ENCODE assay signal across 38 cellular contexts in the genomic region with DNA sequence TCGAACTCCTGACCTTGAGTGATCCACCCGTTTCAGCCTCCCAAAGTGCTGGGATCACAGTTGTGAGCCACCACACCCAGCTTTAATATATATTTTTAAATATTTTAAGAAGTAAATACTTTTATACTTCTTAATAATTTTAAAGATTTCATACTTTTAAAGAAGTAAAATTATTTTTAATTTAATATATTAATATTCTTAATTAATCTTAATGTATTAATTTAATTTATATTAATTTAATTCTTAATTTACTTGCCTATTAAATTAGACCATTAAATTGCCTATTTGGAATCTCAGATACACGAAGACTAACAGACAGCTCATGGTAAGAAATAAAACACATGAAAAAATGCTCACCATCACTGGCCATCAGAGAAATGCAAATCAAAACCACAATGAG.
"Had no signal": no experiment of that assay in that cellular context is flagged by ENCODE, and none has a peak within 500 bp of the region (broad histone marks: within the 10 kb centered on the region; RNA-seq: fewer than 3 reads in every experiment).

No MANE protein-coding gene starts in this region.

- H3K27me3 Mint-ChIP-seq: activated B cell treated with CpG ODN at 0.5 μM for 24 hours; activated CD4-positive, alpha-beta memory T cell treated with anti-CD3 and anti-CD28 coated beads for 36 hours; activated CD4-positive, alpha-beta T cell treated with anti-CD3 and anti-CD28 coated beads, Interleukin-2, amount 10 ng/mL, durations not matched to agents 24 days and 14 days; activated CD8-positive, alpha-beta T cell treated with anti-CD3 and anti-CD28 coated beads for 36 hours; activated naive CD4-positive, alpha-beta T cell treated with anti-CD3 and anti-CD28 coated beads, Interleukin-2, amount 10 ng/mL, durations not matched to agents 7 days and 5 days; activated naive CD4-positive, alpha-beta T cell treated with anti-CD3 and anti-CD28 coated beads, Interleukin-2, amount 50 U/mL, for 24 hours; activated naive CD8-positive, alpha-beta T cell; activated naive CD8-positive, alpha-beta T cell treated with anti-CD3 and anti-CD28 coated beads, Interleukin-2, amount 10 ng/mL, durations not matched to agents 7 days and 5 days; activated naive CD8-positive, alpha-beta T cell treated with anti-CD3 and anti-CD28 coated beads, Interleukin-2, amount 50 U/mL, for 24 hours; brain; central memory CD8-positive, alpha-beta T cell had no signal

- DNase-seq: activated B cell treated with CpG ODN at 0.5 μM for 24 hours; activated CD4-positive, alpha-beta memory T cell treated with anti-CD3 and anti-CD28 coated beads for 36 hours; activated CD4-positive, alpha-beta T cell treated with anti-CD3 and anti-CD28 coated beads for 4 hours; activated CD4-positive, alpha-beta T cell treated with anti-CD3 and anti-CD28 coated beads, Interleukin-2, amount 10 ng/mL, durations not matched to agents 24 days and 14 days; activated CD4-positive, alpha-beta T cell treated with anti-CD3 and anti-CD28 coated beads, Interleukin-2, amount 50 U/mL, for 1 hour; activated CD4-positive, alpha-beta T cell treated with anti-CD3 and anti-CD28 coated beads, Interleukin-2, amount 50 U/mL, for 4 hours; activated CD4-positive, CD25-positive, alpha-beta regulatory T cell treated with anti-CD3 and anti-CD28 coated beads, Interleukin-2, amount 50 U/mL, for 72 hours; activated CD8-positive, alpha-beta memory T cell treated with anti-CD3 and anti-CD28 coated beads, Interleukin-2, amount 50 U/mL, for 4 hours; activated CD8-positive, alpha-beta T cell treated with anti-CD3 and anti-CD28 coated beads for 36 hours; activated effector memory CD4-positive, alpha-beta T cell treated with Interleukin-2 at 50 U/mL for 16 hours; activated gamma-delta T cell; activated naive CD4-positive, alpha-beta T cell treated with anti-CD3 and anti-CD28 coated beads, Interleukin-2, amount 10 ng/mL, durations not matched to agents 7 days and 5 days; activated naive CD4-positive, alpha-beta T cell treated with Interleukin-2 at 50 U/mL for 16 hours; activated naive CD8-positive, alpha-beta T cell treated with anti-CD3 and anti-CD28 coated beads, Interleukin-2, amount 10 ng/mL, durations not matched to agents 7 days and 5 days; activated naive CD8-positive, alpha-beta T cell treated with anti-CD3 and anti-CD28 coated beads, Interleukin-2, amount 50 U/mL, for 24 hours; activated T-cell treated with anti-CD3 and anti-CD28 coated beads for 4 hours; activated T-cell treated with anti-CD3 and anti-CD28 coated beads, Interleukin-2, amount 50 U/mL, for 1 hour; activated T-cell treated with anti-CD3 and anti-CD28 coated beads, Interleukin-2, amount 50 U/mL, for 4 hours; activated T-cell treated with anti-CD3 and anti-CD28 coated beads, Interleukin-2, amount 50 U/mL, for 72 hours; amygdala; anterior cingulate cortex; caudate nucleus; cerebellar nuclear complex; SW 1271; T-helper 1 cell; T-helper 2 cell; T-helper 9 cell; WERI-Rb-1 had no signal

- H3K4me1 ChIP-seq: ascending aorta had no signal

- H3K4me3 Mint-ChIP-seq: activated B cell treated with CpG ODN at 0.5 μM for 24 hours; activated CD4-positive, alpha-beta memory T cell treated with anti-CD3 and anti-CD28 coated beads for 36 hours; activated CD4-positive, alpha-beta T cell treated with anti-CD3 and anti-CD28 coated beads, Interleukin-2, amount 10 ng/mL, durations not matched to agents 24 days and 14 days; activated CD8-positive, alpha-beta T cell treated with anti-CD3 and anti-CD28 coated beads for 36 hours; activated naive CD4-positive, alpha-beta T cell treated with anti-CD3 and anti-CD28 coated beads, Interleukin-2, amount 10 ng/mL, durations not matched to agents 7 days and 5 days; activated naive CD4-positive, alpha-beta T cell treated with anti-CD3 and anti-CD28 coated beads, Interleukin-2, amount 50 U/mL, for 24 hours; activated naive CD8-positive, alpha-beta T cell; activated naive CD8-positive, alpha-beta T cell treated with anti-CD3 and anti-CD28 coated beads, Interleukin-2, amount 10 ng/mL, durations not matched to agents 7 days and 5 days; activated naive CD8-positive, alpha-beta T cell treated with anti-CD3 and anti-CD28 coated beads, Interleukin-2, amount 50 U/mL, for 24 hours; activated T-cell treated with anti-CD3 and anti-CD28 coated beads, Interleukin-2, amount 50 U/mL, for 4 hours; activated T-cell treated with anti-CD3 and anti-CD28 coated beads, Interleukin-2, amount 50 U/mL, for 72 hours; brain; central memory CD8-positive, alpha-beta T cell; T-helper 1 cell treated with Interleukin-12 subunit alpha and Interleukin-12 subunit beta and Interleukin-4 antibody, amounts not matched to agents 30 μg/mL and 1 μg/mL, for 36 hours; T-helper 2 cell treated with Interferon-gamma antibody and Interleukin-4, amounts not matched to agents 5 μg/mL and 100 μg/mL, for 36 hours had no signal

- H3K9me3 Mint-ChIP-seq: activated B cell treated with CpG ODN at 0.5 μM for 24 hours; activated CD4-positive, alpha-beta memory T cell treated with anti-CD3 and anti-CD28 coated beads for 36 hours; activated CD4-positive, alpha-beta T cell treated with anti-CD3 and anti-CD28 coated beads, Interleukin-2, amount 10 ng/mL, durations not matched to agents 24 days and 14 days; activated naive CD4-positive, alpha-beta T cell treated with anti-CD3 and anti-CD28 coated beads, Interleukin-2, amount 50 U/mL, for 24 hours; activated naive CD8-positive, alpha-beta T cell treated with anti-CD3 and anti-CD28 coated beads, Interleukin-2, amount 10 ng/mL, durations not matched to agents 7 days and 5 days; T-helper 1 cell treated with Interleukin-12 subunit alpha and Interleukin-12 subunit beta and Interleukin-4 antibody, amounts not matched to agents 30 μg/mL and 1 μg/mL, for 36 hours had no signal

- ATAC-seq: activated CD8-positive, alpha-beta T cell treated with anti-CD3 and anti-CD28 coated beads for 36 hours; activated naive CD8-positive, alpha-beta T cell treated with anti-CD3 and anti-CD28 coated beads, Interleukin-2, amount 50 U/mL, for 24 hours; activated T-cell treated with anti-CD3 and anti-CD28 coated beads, Interleukin-2, amount 50 U/mL, for 4 hours; activated T-cell treated with anti-CD3 and anti-CD28 coated beads, Interleukin-2, amount 50 U/mL, for 72 hours had no signal

- FAIRE-seq: bronchial epithelial cell had no signal

- H3K27ac ChIP-seq: ascending aorta, cardiac muscle cell, WERI-Rb-1 had no signal

- H3K27me3 ChIP-seq: ascending aorta, cardiac muscle cell had no signal

- H3K27ac Mint-ChIP-seq: activated B cell treated with CpG ODN at 0.5 μM for 24 hours; activated CD4-positive, alpha-beta memory T cell treated with anti-CD3 and anti-CD28 coated beads for 36 hours; activated CD4-positive, alpha-beta T cell treated with anti-CD3 and anti-CD28 coated beads, Interleukin-2, amount 10 ng/mL, durations not matched to agents 24 days and 14 days; activated CD8-positive, alpha-beta T cell treated with anti-CD3 and anti-CD28 coated beads for 36 hours; activated naive CD4-positive, alpha-beta T cell treated with anti-CD3 and anti-CD28 coated beads, Interleukin-2, amount 10 ng/mL, durations not matched to agents 7 days and 5 days; activated naive CD4-positive, alpha-beta T cell treated with anti-CD3 and anti-CD28 coated beads, Interleukin-2, amount 50 U/mL, for 24 hours; activated naive CD8-positive, alpha-beta T cell; activated naive CD8-positive, alpha-beta T cell treated with anti-CD3 and anti-CD28 coated beads, Interleukin-2, amount 10 ng/mL, durations not matched to agents 7 days and 5 days; activated naive CD8-positive, alpha-beta T cell treated with anti-CD3 and anti-CD28 coated beads, Interleukin-2, amount 50 U/mL, for 24 hours; activated T-cell treated with anti-CD3 and anti-CD28 coated beads, Interleukin-2, amount 50 U/mL, for 72 hours; activated T-helper 2 cell treated with anti-CD3 and anti-CD28 coated beads, Interferon-gamma antibody, Interleukin-2, Interleukin-4, amounts not matched to agents 10 μg/mL and 5 μg/mL and 100 μg/mL, durations not matched to agents 14 hours and 24 hours and 36 hours; brain; T-helper 1 cell treated with Interleukin-12 subunit alpha and Interleukin-12 subunit beta and Interleukin-4 antibody, amounts not matched to agents 30 μg/mL and 1 μg/mL, for 36 hours; T-helper 2 cell treated with Interferon-gamma antibody and Interleukin-4, amounts not matched to agents 5 μg/mL and 100 μg/mL, for 36 hours had no signal

- H3K4me1 Mint-ChIP-seq: activated B cell treated with CpG ODN at 0.5 μM for 24 hours; activated CD4-positive, alpha-beta T cell treated with anti-CD3 and anti-CD28 coated beads, Interleukin-2, amount 10 ng/mL, durations not matched to agents 24 days and 14 days; activated naive CD4-positive, alpha-beta T cell treated with anti-CD3 and anti-CD28 coated beads, Interleukin-2, amount 10 ng/mL, durations not matched to agents 7 days and 5 days; activated naive CD4-positive, alpha-beta T cell treated with anti-CD3 and anti-CD28 coated beads, Interleukin-2, amount 50 U/mL, for 24 hours; activated naive CD8-positive, alpha-beta T cell treated with anti-CD3 and anti-CD28 coated beads, Interleukin-2, amount 10 ng/mL, durations not matched to agents 7 days and 5 days; activated naive CD8-positive, alpha-beta T cell treated with anti-CD3 and anti-CD28 coated beads, Interleukin-2, amount 50 U/mL, for 24 hours; brain; central memory CD8-positive, alpha-beta T cell had no signal

- H3K4me3 ChIP-seq: ascending aorta, cardiac muscle cell had no signal

- H3K36me3 Mint-ChIP-seq: activated CD4-positive, alpha-beta memory T cell treated with anti-CD3 and anti-CD28 coated beads for 36 hours; activated naive CD4-positive, alpha-beta T cell treated with anti-CD3 and anti-CD28 coated beads, Interleukin-2, amount 10 ng/mL, durations not matched to agents 7 days and 5 days; activated naive CD4-positive, alpha-beta T cell treated with anti-CD3 and anti-CD28 coated beads, Interleukin-2, amount 50 U/mL, for 24 hours; activated naive CD8-positive, alpha-beta T cell; activated naive CD8-positive, alpha-beta T cell treated with anti-CD3 and anti-CD28 coated beads, Interleukin-2, amount 10 ng/mL, durations not matched to agents 7 days and 5 days; brain had no signal

- H3K36me3 ChIP-seq: ascending aorta, cardiac muscle cell, WERI-Rb-1 had no signal

- H3K9me3 ChIP-seq: ascending aorta had no signal
